10 cellular contexts compared by ENCODE assay signal in the genomic region with DNA sequence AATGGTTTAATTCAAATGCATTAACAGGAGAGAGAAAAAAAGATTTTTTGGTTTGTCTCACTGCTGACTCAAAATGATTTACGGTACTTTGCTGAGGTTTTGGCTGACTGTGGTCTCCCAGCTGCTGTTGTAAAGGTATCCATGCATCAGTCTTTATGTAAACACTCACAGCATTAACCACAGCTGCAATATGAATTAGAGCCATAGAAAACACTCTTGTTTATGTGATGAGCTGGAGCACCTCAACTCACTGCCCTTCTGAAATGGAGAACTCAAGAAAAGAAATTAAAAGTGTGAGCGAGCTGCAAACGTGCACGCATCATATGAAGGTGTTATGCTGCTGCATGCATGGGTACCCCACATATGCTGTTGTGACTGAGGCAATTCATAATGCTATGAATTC.
A peak's percentile ranks its signal among the peaks of the same experiment; 100 is the strongest.
DNase-seq lines count a peak whose midpoint lies in the region; ATAC-seq, FAIRE-seq and TF ChIP-seq lines count a peak whose summit lies in the region.
"Had no signal": no experiment of that assay in that cellular context is flagged by ENCODE, and none has a peak within 500 bp of the region (broad histone marks: within the 10 kb centered on the region; RNA-seq: fewer than 3 reads in every experiment).

No MANE protein-coding gene starts in this region.

- no peaks in the 10 kb centered on the region for H3K36me3 ChIP-seq in endodermal cell (ENCODE audit: control insufficient read depth, insufficient read depth, low read length)

- no peaks in the 10 kb centered on the region for H3K27me3 ChIP-seq in endodermal cell (ENCODE audit: control insufficient read depth, insufficient read depth, low read length, poor library complexity, severe bottlenecking)

- peaks cover 7% of the 10 kb centered on the region for H3K9me3 ChIP-seq in endodermal cell (ENCODE audit: control insufficient read depth, low read length)

- peaks cover 0 to 3% (median 2%) of the 10 kb centered on the region in 5 donors for H3K27me3 Mint-ChIP-seq in naive thymus-derived CD8-positive, alpha-beta T cell
- H3K27me3 Mint-ChIP-seq in endodermal cell (ENCODE audit: insufficient read depth), result no peaks in the 10 kb centered on the region

- ATAC-seq in GM21717 (IDR thresholded peaks at IDR 0.05; ENCODE audit: unreplicated experiment) (peak; percentile 58), HG03575 (IDR thresholded peaks at IDR 0.05; ENCODE audit: extremely low read depth, insufficient number of reproducible peaks, low FRiP score, unreplicated experiment) (peak; percentile 57), HG02798 (IDR thresholded peaks at IDR 0.05; ENCODE audit: poor library complexity, unreplicated experiment) (no peak)
- ATAC-seq in naive thymus-derived CD8-positive, alpha-beta T cell, result no peak
- ATAC-seq: SK-N-SH treated with all-trans-retinoic acid at 6 μM for 48 hours had no signal

- FAIRE-seq in GM12891 (lab: Jason Lieb, UNC), result peak; percentile 93

- H3K27ac ChIP-seq in endodermal cell (ENCODE audit: low read depth, low read length), result no peak overlapping the region

- H3K4me3 Mint-ChIP-seq in naive thymus-derived CD8-positive, alpha-beta T cell, result no peak overlapping the region
- H3K4me3 Mint-ChIP-seq in endodermal cell, result no peak overlapping the region

- H3K4me1 Mint-ChIP-seq in naive thymus-derived CD8-positive, alpha-beta T cell, result no peaks in the 10 kb centered on the region
- peaks cover 41% of the 10 kb centered on the region for H3K4me1 Mint-ChIP-seq in endodermal cell

- H3K4me3 ChIP-seq in fibroblast of mammary gland (ENCODE audit: control insufficient read depth, low read depth, low read length), result no peak overlapping the region
- H3K4me3 ChIP-seq in endodermal cell (ENCODE audit: low read length), result no peak overlapping the region

- H3K9me3 Mint-ChIP-seq in naive thymus-derived CD8-positive, alpha-beta T cell, result no peaks in the 10 kb centered on the region
- no peaks in the 10 kb centered on the region for H3K9me3 Mint-ChIP-seq in endodermal cell

- no peak overlapping the region for H3K27ac Mint-ChIP-seq in naive thymus-derived CD8-positive, alpha-beta T cell
- no peak overlapping the region for H3K27ac Mint-ChIP-seq in endodermal cell

- no peak overlapping the region for H3K9ac ChIP-seq in endodermal cell (ENCODE audit: extremely low read depth, low read length, poor library complexity, severe bottlenecking)

- POLR2A ChIA-PET in naive thymus-derived CD8-positive, alpha-beta T cell (lab: Charles Lee), result no interaction called here

- DNase-seq in GM12891 (ENCODE audit: insufficient read length, low spot score) (peak; percentile 46), fibroblast of mammary gland (ENCODE audit: low read depth) (peak; percentile 90), T-helper 1 cell (no peak), endodermal cell (no peak)
- DNase-seq in naive thymus-derived CD8-positive, alpha-beta T cell, result no peak
- DNase-seq: erythroblast had no signal

- 86 to 89% methylated on average over 4 of the region's 4 CpGs for WGBS in endodermal cell (ENCODE audit: insufficient coverage in 1 of 2, insufficient read length in 1 of 2), 2 experiments

- no peaks in the 10 kb centered on the region for H3K36me3 Mint-ChIP-seq in naive thymus-derived CD8-positive, alpha-beta T cell
- H3K36me3 Mint-ChIP-seq in endodermal cell (ENCODE audit: low read depth), result no peaks in the 10 kb centered on the region

- TF ChIP-seq POLR2A in GM12891 (IDR thresholded peaks at IDR 0.05; ENCODE audit: low read depth, low read length), result no peak

- H3K4me1 ChIP-seq in endodermal cell (ENCODE audit: control insufficient read depth, insufficient read depth, low read length), result peaks cover 19% of the 10 kb centered on the region

- TF ChIP-seq CTCF in fibroblast of mammary gland (conservative IDR thresholded peaks at IDR 0.05; ENCODE audit: control insufficient read depth, insufficient read depth, low read depth, low read length), result no peak
- no peak for TF ChIP-seq CTCF in endodermal cell (conservative IDR thresholded peaks at IDR 0.05)

TF ChIP-seq in GM12891, 5 proteins besides CTCF, POLR2A, EP300 and RAD21:
- TF ChIP-seq POU2F2 (IDR thresholded peaks at IDR 0.05; ENCODE audit: low read depth, low read length), result peak; percentile 25; the same call in 1 of the 2 replicates
- TF ChIP-seq SPI1 (IDR thresholded peaks at IDR 0.05; ENCODE audit: low read depth, low read length), result peak; percentile 14; the same call in 1 of the 2 replicates
- TF ChIP-seq POLR2AphosphoS5 (IDR thresholded peaks at IDR 0.05; ENCODE audit: low read depth, low read length), result no peak

Comparison
In these comparisons a context has a peak if more than half of its experiments do, and no peak if none do; other contexts are left out.
1. DNase-seq: peak in GM12891 (single experiment) and fibroblast of mammary gland (single experiment); none in T-helper 1 cell (0 of 5), naive thymus-derived CD8-positive, alpha-beta T cell (0 of 10) and endodermal cell (single experiment).
2. ATAC-seq: peak in GM21717 (single experiment) and HG03575 (single experiment); none in HG02798 (single experiment) and naive thymus-derived CD8-positive, alpha-beta T cell (0 of 2).